ENCODE assay signal across 27 cellular contexts in the genomic region with DNA sequence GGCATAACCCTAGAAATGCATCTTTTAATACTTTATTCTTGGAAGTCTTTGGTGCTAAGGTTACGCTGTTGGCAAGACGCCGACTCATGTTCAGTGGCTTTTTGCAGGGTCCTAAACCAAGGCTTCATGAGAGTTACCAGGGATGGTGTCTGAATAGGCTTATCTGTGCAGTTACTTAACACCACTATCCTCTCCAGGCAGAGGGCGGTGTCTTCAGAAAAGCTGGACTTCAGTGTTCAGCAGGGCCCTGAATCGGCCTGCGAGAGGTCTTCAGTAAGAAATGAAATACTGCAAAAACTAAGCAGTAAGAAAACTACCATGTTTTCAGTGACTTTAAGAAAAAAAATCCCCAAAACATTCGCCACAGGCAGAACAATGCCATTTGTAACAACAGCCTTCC. TPM values are rescaled to one million over a fixed set of nuclear protein-coding genes. Genes with fewer than 3 reads are reported as not detected.
DNase-seq lines count a peak whose midpoint lies in the region; ATAC-seq and TF ChIP-seq lines count a peak whose summit lies in the region.
"Had no signal": no experiment of that assay in that cellular context is flagged by ENCODE, and none has a peak within 500 bp of the region (broad histone marks: within the 10 kb centered on the region; RNA-seq: fewer than 3 reads in every experiment).

No MANE protein-coding gene starts in this region.

- no peak overlapping the region for H2AFZ ChIP-seq in hepatocyte

- no peak for ATAC-seq in GM18907 (IDR thresholded peaks at IDR 0.05; ENCODE audit: unreplicated experiment)
- ATAC-seq: activated CD8-positive, alpha-beta memory T cell treated with anti-CD3 and anti-CD28 coated beads, Interleukin-2, amount 10 ng/mL, durations not matched to agents 7 days and 5 days; activated T-cell treated with anti-CD3 and anti-CD28 coated beads, Interleukin-2, amount 50 U/mL, for 4 hours; left ventricle myocardium superior; sciatic nerve had no signal

- TF ChIP-seq CTCF in astrocyte of the cerebellum (IDR thresholded peaks at IDR 0.05; ENCODE audit: low read depth, low read length, missing control alignments) (peak; percentile 22), hepatocyte (IDR thresholded peaks at IDR 0.05; ENCODE audit: poor library complexity) (peak; percentile 14), vagina (IDR thresholded peaks at IDR 0.05) (no peak)

- no peaks in the 10 kb centered on the region for H3K9me3 ChIP-seq in hepatocyte (ENCODE audit: low read depth)
- H3K9me3 ChIP-seq in vagina = no peaks in the 10 kb centered on the region
- H3K9me3 ChIP-seq: adrenal gland, transverse colon had no signal

- intact Hi-C loops in vagina (cut with DNase I) = no loop called here

- H3K27ac ChIP-seq in hepatocyte (peak overlapping the region; percentile 36), temporal lobe (ENCODE audit: low read depth, low read length) (peak overlapping the region; percentile 38), vagina (no peak overlapping the region)
- H3K27ac ChIP-seq: adrenal gland, epithelial cell of prostate, transverse colon had no signal

- H3K27me3 ChIP-seq in hepatocyte (no peaks in the 10 kb centered on the region), vagina (no peaks in the 10 kb centered on the region)
- H3K27me3 ChIP-seq: adrenal gland, transverse colon had no signal

- no peak for TF ChIP-seq POLR2A in vagina (IDR thresholded peaks at IDR 0.05)

- H3K4me1 ChIP-seq in hepatocyte (ENCODE audit: insufficient read depth) (no peaks in the 10 kb centered on the region), vagina (no peaks in the 10 kb centered on the region)
- H3K4me1 ChIP-seq: adrenal gland, transverse colon had no signal

- no peak overlapping the region for H3K4me3 ChIP-seq in astrocyte of the cerebellum (ENCODE audit: low read depth, low read length)
- no peak overlapping the region for H3K4me3 ChIP-seq in hepatocyte
- no peak overlapping the region for H3K4me3 ChIP-seq in vagina
- H3K4me3 ChIP-seq: adrenal gland, transverse colon had no signal

- H4K20me1 ChIP-seq in hepatocyte (ENCODE audit: insufficient read depth, poor library complexity, severe bottlenecking) = no peaks in the 10 kb centered on the region

- H3K4me2 ChIP-seq in hepatocyte = no peak overlapping the region

- DNase-seq in OCI-M1 (lab: John Stamatoyannopoulos, UW) (peak; percentile 46), astrocyte of the cerebellum (ENCODE audit: low read depth) (no peak), hepatocyte (ENCODE audit: low spot score) (peak; percentile 23), NCI-H2171 (lab: John Stamatoyannopoulos, UW) (no peak), vagina (ENCODE audit: extremely low spot score in 2 of 2) (no peak)
- DNase-seq: activated B cell treated with CpG ODN at 0.5 μM for 24 hours; activated CD8-positive, alpha-beta memory T cell treated with anti-CD3 and anti-CD28 coated beads, Interleukin-2, amount 10 ng/mL, durations not matched to agents 7 days and 5 days; activated naive CD4-positive, alpha-beta T cell treated with anti-CD3 and anti-CD28 coated beads, Interleukin-2, amount 10 ng/mL, durations not matched to agents 7 days and 5 days; activated T-cell treated with anti-CD3 and anti-CD28 coated beads, Interleukin-2, amount 50 U/mL, for 4 hours; adrenal gland; COR-L47; effector CD4-positive, alpha-beta T cell; GDM1; left ventricle myocardium superior; NCI-H146; NCI-H446 treated with DMSO at 0.1 percent for 48 hours; NCI-H774; stimulated activated CD4-positive, alpha-beta T cell treated with anti-CD3 and anti-CD28 coated beads, Interleukin-4, amount 100 ng/mL, for 1 hour; SW 1271; T-helper 9 cell; transverse colon had no signal

- WGBS in hepatocyte (ENCODE audit: low lambda C conversion rate, missing lambda C conversion rate) = 74% methylated on average over 7 of the region's 7 CpGs

- H3K36me3 ChIP-seq in hepatocyte (replicated peaks; ENCODE audit: insufficient read depth, low read depth) (no peaks in the 10 kb centered on the region), vagina (no peaks in the 10 kb centered on the region)
- H3K36me3 ChIP-seq: adrenal gland had no signal

- in situ Hi-C loops in astrocyte of the cerebellum (cut with HindIII; ENCODE audit: low sequenced_read_pairs) = no loop called here

- no peaks in the 10 kb centered on the region for H3K79me2 ChIP-seq in hepatocyte

- no peaks in the 10 kb centered on the region for H3K9me2 ChIP-seq in hepatocyte (replicated peaks; ENCODE audit: insufficient read depth)

RNA-seq across cellular contexts. Expression of gene SIM2, which starts 58.3 kb away (rescaled TPM):
- total RNA-seq in hepatocyte = 0.20 and 0.76 TPM in 2 replicates
- polyA plus RNA-seq in hepatocyte = 0.13 and 0.35 TPM in 2 replicates
- not detected for total RNA-seq in temporal lobe
- not detected for total RNA-seq in vagina
- total RNA-seq: activated B cell treated with CpG ODN at 0.5 μM for 24 hours, left ventricle myocardium superior, mesothelial cell of epicardium, posterior vena cava, sciatic nerve had no signal

Comparison
In these comparisons a context has a peak if more than half of its experiments do, and no peak if none do; other contexts are left out.
1. DNase-seq: peak in OCI-M1 (single experiment) and hepatocyte (single experiment); none in astrocyte of the cerebellum (single experiment), NCI-H2171 (single experiment) and vagina (0 of 2).
2. CTCF ChIP-seq: peak in astrocyte of the cerebellum (single experiment) and hepatocyte (single experiment); none in vagina (0 of 3).